12 cellular contexts compared by ENCODE assay signal in the genomic region with DNA sequence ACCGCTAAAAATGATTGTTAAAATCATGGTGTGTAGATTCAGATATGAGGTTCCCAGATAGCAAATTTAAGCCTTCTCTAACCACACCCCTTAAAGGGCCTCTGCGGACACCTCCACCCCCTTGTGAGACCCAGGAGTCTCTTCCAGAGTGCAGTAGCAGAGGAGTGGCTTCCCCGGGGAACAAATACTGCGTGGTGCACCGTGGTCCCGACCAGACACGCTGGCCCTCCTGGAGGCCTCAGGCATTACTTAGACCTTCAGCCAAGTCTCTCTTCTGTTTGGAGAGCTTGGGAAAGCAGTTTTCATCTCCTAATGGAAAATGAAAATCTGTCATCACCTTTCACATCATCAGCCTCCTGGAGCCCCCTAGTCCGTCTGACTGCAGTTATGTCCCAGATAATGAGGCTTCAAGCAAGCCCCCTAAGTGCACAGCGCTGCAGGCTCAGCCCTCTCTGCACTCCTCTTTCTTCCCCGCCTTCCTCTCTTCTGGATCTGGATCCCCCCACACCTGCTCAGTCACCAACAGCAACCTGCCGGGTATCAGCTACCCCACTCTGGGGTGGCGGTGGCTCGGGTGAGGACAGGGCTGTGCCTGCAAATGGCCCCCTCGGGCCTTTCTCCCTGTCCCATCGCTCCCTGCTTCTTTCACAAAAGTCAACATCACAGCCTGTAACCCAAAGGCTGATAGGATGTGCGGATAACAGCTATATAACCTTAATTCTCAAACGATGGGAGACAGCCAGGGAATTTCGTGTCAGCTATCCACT. TPM values are rescaled to one million over a fixed set of nuclear protein-coding genes. Genes with fewer than 3 reads are reported as not detected.
A peak's percentile ranks its signal among the peaks of the same experiment; 100 is the strongest.
DNase-seq lines count a peak whose midpoint lies in the region; ATAC-seq and TF ChIP-seq lines count a peak whose summit lies in the region.
"Had no signal": no experiment of that assay in that cellular context is flagged by ENCODE, and none has a peak within 500 bp of the region (broad histone marks: within the 10 kb centered on the region; RNA-seq: fewer than 3 reads in every experiment).

No MANE protein-coding gene starts in this region.

- no peak overlapping the region for H2BK5ac ChIP-seq in IMR-90 (ENCODE audit: low read depth, low read length, poor library complexity, severe bottlenecking)

- no peaks in the 10 kb centered on the region for H4K20me1 ChIP-seq in IMR-90 (ENCODE audit: insufficient read depth, low read length)

- peak overlapping the region; percentile 67 for H2AFZ ChIP-seq in IMR-90 (replicated peaks; ENCODE audit: low read length, poor library complexity)

- peak in 1 of 10 experiments; percentile 11 for DNase-seq in CD4-positive, alpha-beta T cell
- DNase-seq in IMR-90 (no peak), AML-193 (lab: John Stamatoyannopoulos, UW) (no peak), DMS153 treated with DMSO at 0.1 percent for 48 hours (lab: John Stamatoyannopoulos, UW; ENCODE audit: unreplicated experiment) (no peak), NCI-H1105 treated with DMSO at 0.1 percent for 48 hours (lab: John Stamatoyannopoulos, UW) (no peak), medulla oblongata (ENCODE audit: extremely low spot score) (no peak)
- DNase-seq in naive thymus-derived CD4-positive, alpha-beta T cell: no peak
- DNase-seq: NCI-H510A had no signal

- H3K27me3 ChIP-seq in CD4-positive, alpha-beta T cell (ENCODE audit: control insufficient read depth, insufficient read depth, low read length): no peaks in the 10 kb centered on the region
- peaks cover 30% of the 10 kb centered on the region for H3K27me3 ChIP-seq in IMR-90 (ENCODE audit: control insufficient read depth, insufficient read depth, low read length)
- no peaks in the 10 kb centered on the region for H3K27me3 ChIP-seq in naive thymus-derived CD4-positive, alpha-beta T cell (ENCODE audit: control insufficient read depth in 2 of 2, insufficient read depth in 2 of 2, low read length in 2 of 2)

- peak overlapping the region; percentile 13 for H3K27ac ChIP-seq in CD4-positive, alpha-beta T cell (ENCODE audit: low read depth, low read length)
- H3K27ac ChIP-seq in IMR-90 (ENCODE audit: insufficient read depth, low read length): no peak overlapping the region
- peak overlapping the region; percentile 79 for H3K27ac ChIP-seq in naive thymus-derived CD4-positive, alpha-beta T cell (ENCODE audit: low read depth, low read length)
- H3K27ac ChIP-seq: prostate gland had no signal

- no peak overlapping the region for H2AK9ac ChIP-seq in IMR-90 (replicated peaks; ENCODE audit: low read depth, low read length, poor library complexity)

- H3K4me3 ChIP-seq in IMR-90 (ENCODE audit: insufficient read depth, low read depth, low read length): no peak overlapping the region
- H3K4me3 ChIP-seq in naive thymus-derived CD4-positive, alpha-beta T cell (ENCODE audit: low read length): no peak overlapping the region
- H3K4me3 ChIP-seq: prostate gland had no signal

- peak overlapping the region; percentile 31 for H3K4me3 Mint-ChIP-seq in CD4-positive, alpha-beta T cell
- H3K4me3 Mint-ChIP-seq in activated T-helper 17 cell treated with anti-CD3 and anti-CD28 coated beads, Interleukin-2, amount 50 U/mL, for 72 hours: peak overlapping the region; percentile 83
- H3K4me3 Mint-ChIP-seq in naive thymus-derived CD4-positive, alpha-beta T cell: peak overlapping the region in 9 of 10 donors; percentile 29 to 69 (median 54)

- intact Hi-C loops in CD4-positive, alpha-beta T cell (cut with DNase I, micrococcal nuclease): loop anchor here (1.0 to 10.0 kb wide), 6 partner anchors 31 to 459 kb away; a partner anchor contains a TSS
- intact Hi-C loops in IMR-90 (cut with micrococcal nuclease): loop anchor here (1.0 to 10.0 kb wide), 4 partner anchors 61 to 399 kb away; no protein-coding TSS in a partner anchor
- intact Hi-C loops in naive thymus-derived CD4-positive, alpha-beta T cell (cut with micrococcal nuclease): loop anchor here (1.0 to 10.0 kb wide), 5 partner anchors 31 to 399 kb away; no protein-coding TSS in a partner anchor

- dilution Hi-C loops in IMR-90 (cut with HindIII; ENCODE audit: low sequenced_read_pairs, unreplicated experiment): no loop called here

- no peak overlapping the region for H4K5ac ChIP-seq in IMR-90 (ENCODE audit: low read depth, low read length)

- H4K91ac ChIP-seq in IMR-90 (ENCODE audit: insufficient read depth, low read depth, low read length): no peak overlapping the region

- H3K27me3 Mint-ChIP-seq in CD4-positive, alpha-beta T cell: no peaks in the 10 kb centered on the region
- no peaks in the 10 kb centered on the region for H3K27me3 Mint-ChIP-seq in activated T-helper 17 cell treated with anti-CD3 and anti-CD28 coated beads, Interleukin-2, amount 50 U/mL, for 72 hours
- H3K27me3 Mint-ChIP-seq in naive thymus-derived CD4-positive, alpha-beta T cell: no peaks in the 10 kb centered on the region

- H3K36me3 Mint-ChIP-seq in CD4-positive, alpha-beta T cell (ENCODE audit: low read depth): no peaks in the 10 kb centered on the region
- peaks cover 7% of the 10 kb centered on the region for H3K36me3 Mint-ChIP-seq in activated T-helper 17 cell treated with anti-CD3 and anti-CD28 coated beads, Interleukin-2, amount 50 U/mL, for 72 hours (ENCODE audit: low read depth)
- peaks cover 0 to 1% (median 0%) of the 10 kb centered on the region in 5 donors for H3K36me3 Mint-ChIP-seq in naive thymus-derived CD4-positive, alpha-beta T cell

- no peak overlapping the region for H4K8ac ChIP-seq in IMR-90 (ENCODE audit: low read depth in 2 of 2, low read length in 2 of 2)

- H3K9me1 ChIP-seq in IMR-90 (ENCODE audit: insufficient read depth, low read length): no peaks in the 10 kb centered on the region

- H2BK15ac ChIP-seq in IMR-90 (ENCODE audit: low read depth, low read length): no peak overlapping the region

- POLR2A ChIA-PET in CD4-positive, alpha-beta T cell (lab: Charles Lee): interaction anchor here (0.7 to 4.8 kb wide), 8 partner anchors 10 to 95 kb away, joined by 3 to 46 read pairs (median 8); a partner anchor contains a TSS
- POLR2A ChIA-PET in IMR-90 (lab: Charles Lee; ENCODE audit: unreplicated experiment): no interaction called here
- POLR2A ChIA-PET in naive thymus-derived CD4-positive, alpha-beta T cell (lab: Charles Lee): interaction anchor here (0.6 to 13.3 kb wide), 12 partner anchors 10 to 315 kb away, joined by 3 to 267 read pairs (median 5); a partner anchor contains a TSS

- H3K56ac ChIP-seq in IMR-90 (ENCODE audit: extremely low read depth, insufficient read depth, low read length): no peak overlapping the region

- ATAC-seq in CD4-positive, alpha-beta T cell (ENCODE audit: poor library complexity): no peak
- ATAC-seq in IMR-90 (ENCODE audit: low read depth): no peak
- ATAC-seq in activated T-helper 17 cell treated with anti-CD3 and anti-CD28 coated beads, Interleukin-2, amount 50 U/mL, for 72 hours (replicated peaks): no peak
- no peak for ATAC-seq in naive thymus-derived CD4-positive, alpha-beta T cell

- TF ChIP-seq RAD21 in IMR-90 (IDR thresholded peaks at IDR 0.05; ENCODE audit: low read length): no peak

- H3K4me2 ChIP-seq in IMR-90 (ENCODE audit: low read depth, low read length): no peak overlapping the region

- no peaks in the 10 kb centered on the region for H3K36me3 ChIP-seq in IMR-90 (ENCODE audit: control insufficient read depth, insufficient read depth, low read length)
- H3K36me3 ChIP-seq in naive thymus-derived CD4-positive, alpha-beta T cell (ENCODE audit: control insufficient read depth in 2 of 3, insufficient read depth in 3 of 3, low read length in 3 of 3): no peaks in the 10 kb centered on the region
- H3K36me3 ChIP-seq: prostate gland had no signal

- no peak overlapping the region for H2AK5ac ChIP-seq in IMR-90 (ENCODE audit: low read depth, low read length)

- H2BK120ac ChIP-seq in IMR-90 (ENCODE audit: low read depth, low read length): no peak overlapping the region

- H3K9me3 ChIP-seq in CD4-positive, alpha-beta T cell (ENCODE audit: control insufficient read depth, low read length): no peaks in the 10 kb centered on the region
- H3K9me3 ChIP-seq in IMR-90 (ENCODE audit: control insufficient read depth, insufficient read depth, low read length): no peaks in the 10 kb centered on the region
- no peaks in the 10 kb centered on the region for H3K9me3 ChIP-seq in naive thymus-derived CD4-positive, alpha-beta T cell (ENCODE audit: control insufficient read depth in 2 of 3, low read length in 3 of 3)
- H3K9me3 ChIP-seq: Caco-2, prostate gland had no signal

- CTCF ChIA-PET in CD4-positive, alpha-beta T cell (lab: Charles Lee): interaction anchor here (0.7 to 8.8 kb wide), 19 partner anchors 10 to 430 kb away, joined by 3 to 77 read pairs (median 5); a partner anchor contains a TSS
- CTCF ChIA-PET in IMR-90 (lab: Yijun Ruan, JAX): interaction anchor here (0.6 to 1.5 kb wide), 3 partner anchors 9 to 96 kb away, joined by 3 to 11 read pairs (median 4); a partner anchor contains a TSS
- CTCF ChIA-PET in naive thymus-derived CD4-positive, alpha-beta T cell (lab: Charles Lee): interaction anchor here (0.7 to 10.9 kb wide), 25 partner anchors 10 to 400 kb away, joined by 3 to 220 read pairs (median 4); a partner anchor contains a TSS

- no peak overlapping the region for H3K23ac ChIP-seq in IMR-90 (ENCODE audit: low read depth, low read length)

- BruUV-seq in IMR-90 (replicated peaks; lab: Mats Ljungman, UMichigan): no TSS peak

- H2BK20ac ChIP-seq in IMR-90 (ENCODE audit: low read depth, low read length): no peak overlapping the region

- H3K27ac Mint-ChIP-seq in CD4-positive, alpha-beta T cell: peak overlapping the region; percentile 38
- H3K27ac Mint-ChIP-seq in activated T-helper 17 cell treated with anti-CD3 and anti-CD28 coated beads, Interleukin-2, amount 50 U/mL, for 72 hours: peak overlapping the region; percentile 81
- peak overlapping the region; percentile 82 to 98 (median 91) for H3K27ac Mint-ChIP-seq in naive thymus-derived CD4-positive, alpha-beta T cell

- no peak for TF ChIP-seq POLR2A in IMR-90 (IDR thresholded peaks at IDR 0.05; ENCODE audit: low read depth, low read length)

- H3K4me1 ChIP-seq in IMR-90 (ENCODE audit: control insufficient read depth, insufficient read depth, low read length): no peaks in the 10 kb centered on the region
- peaks cover 60 to 73% of the 10 kb centered on the region in 2 donors for H3K4me1 ChIP-seq in naive thymus-derived CD4-positive, alpha-beta T cell (ENCODE audit: control insufficient read depth in 2 of 2, insufficient read depth in 2 of 2, low read length in 2 of 2)
- H3K4me1 ChIP-seq: prostate gland had no signal

- H3K4me1 Mint-ChIP-seq in CD4-positive, alpha-beta T cell (ENCODE audit: low read depth): peaks cover 85% of the 10 kb centered on the region
- peaks cover 60% of the 10 kb centered on the region for H3K4me1 Mint-ChIP-seq in activated T-helper 17 cell treated with anti-CD3 and anti-CD28 coated beads, Interleukin-2, amount 50 U/mL, for 72 hours
- H3K4me1 Mint-ChIP-seq in naive thymus-derived CD4-positive, alpha-beta T cell: peaks cover 63 to 96% (median 86%) of the 10 kb centered on the region in 7 donors

- H3K4ac ChIP-seq in IMR-90 (ENCODE audit: low read depth, low read length): no peak overlapping the region

- no peak overlapping the region for H3K9ac ChIP-seq in IMR-90 (ENCODE audit: low read depth, low read length)

- in situ Hi-C loops in IMR-90 (cut with MboI; ENCODE audit: low sequenced_read_pairs): loop anchor here (25.0 kb wide), 1 partner anchor 891 kb away; no protein-coding TSS in a partner anchor

- no peaks in the 10 kb centered on the region for H3K9me3 Mint-ChIP-seq in CD4-positive, alpha-beta T cell
- no peaks in the 10 kb centered on the region for H3K9me3 Mint-ChIP-seq in activated T-helper 17 cell treated with anti-CD3 and anti-CD28 coated beads, Interleukin-2, amount 50 U/mL, for 72 hours
- no peaks in the 10 kb centered on the region for H3K9me3 Mint-ChIP-seq in naive thymus-derived CD4-positive, alpha-beta T cell

- H3K14ac ChIP-seq in IMR-90 (replicated peaks; ENCODE audit: low read depth, low read length): no peak overlapping the region

- no peak for TF ChIP-seq CTCF in CD4-positive, alpha-beta T cell (IDR thresholded peaks at IDR 0.05)
- no peak for TF ChIP-seq CTCF in IMR-90 (conservative IDR thresholded peaks at IDR 0.05; ENCODE audit: low read depth, low read length)

- no peak overlapping the region for H3K18ac ChIP-seq in IMR-90 (ENCODE audit: low read depth, low read length)

- WGBS in IMR-90 (ENCODE audit: extremely low coverage in 2 of 2, insufficient read length in 1 of 2), 2 experiments: no CpG with 5 or more reads among the region's 18 CpGs

- H3K79me1 ChIP-seq in IMR-90 (ENCODE audit: low read depth in 1 of 2, low read length in 2 of 2): no peaks in the 10 kb centered on the region

RNA-seq across cellular contexts. Expression of a gene that starts 58.8 kb away (rescaled TPM):
- 100 to 1,000 TPM; 245 to 261 TPM for total RNA-seq in CD4-positive, alpha-beta T cell
- not detected in 2 replicates for total RNA-seq in IMR-90 (2012; rRNA removed)
- polyA plus RNA-seq in IMR-90 (2012; rRNA removed): not detected in 2 replicates
- polyA plus RNA-seq in IMR-90 (2012; cell fraction: cytosol; rRNA removed): not detected in 2 replicates
- polyA plus RNA-seq in IMR-90 (2012; cell fraction: nucleus; rRNA removed; ENCODE audit: low replicate concordance): not detected in 2 replicates
- 10 to 100 TPM; 11.7 to 80.7 TPM for total RNA-seq in activated T-helper 17 cell treated with anti-CD3 and anti-CD28 coated beads, Interleukin-2, amount 50 U/mL, for 72 hours
- total RNA-seq in naive thymus-derived CD4-positive, alpha-beta T cell: 100 to 1,000 TPM in 2 of 5 experiments, 10 to 100 TPM in 3; 53.5 to 222 (median 84.0) TPM
- 100 to 1,000 TPM; 151 to 210 TPM for polyA plus RNA-seq in naive thymus-derived CD4-positive, alpha-beta T cell
- total RNA-seq: Caco-2, fibroblast of lung had no signal
- polyA plus RNA-seq: fibroblast of lung had no signal

Comparison
In these comparisons a context has a peak if more than half of its experiments do, and no peak if none do; other contexts are left out.
1. H3K27ac Mint-ChIP-seq: peak in every context shown above with its lines; median percentile 91 in naive thymus-derived CD4-positive, alpha-beta T cell; 81 in activated T-helper 17 cell treated with anti-CD3 and anti-CD28 coated beads, Interleukin-2, amount 50 U/mL, for 72 hours; 38 in CD4-positive, alpha-beta T cell.
2. H3K4me3 Mint-ChIP-seq: peak in every context shown above with its lines; median percentile 83 in activated T-helper 17 cell treated with anti-CD3 and anti-CD28 coated beads, Interleukin-2, amount 50 U/mL, for 72 hours; 54 in naive thymus-derived CD4-positive, alpha-beta T cell; 31 in CD4-positive, alpha-beta T cell.
3. RNA of a gene that starts 58.8 kb away (total RNA-seq): 245 to 261 TPM in CD4-positive, alpha-beta T cell, 53.5 to 222 TPM in naive thymus-derived CD4-positive, alpha-beta T cell and 11.7 to 80.7 TPM in activated T-helper 17 cell treated with anti-CD3 and anti-CD28 coated beads, Interleukin-2, amount 50 U/mL, for 72 hours; not detected in IMR-90; every median in the first group is over 10 times any median in the second.